8 cellular contexts compared by ENCODE assay signal in genomic region chr2:96320326-96321229, GRCh38. TPM values are rescaled to one million over a fixed set of nuclear protein-coding genes. Genes with fewer than 3 reads are reported as not detected.
DNase-seq lines count a peak whose midpoint lies in the region; ATAC-seq and TF ChIP-seq lines count a peak whose summit lies in the region.

No MANE protein-coding gene starts in this region.

- H3K4me1 ChIP-seq in neural progenitor cell, result peaks cover 21% of the 10 kb centered on the region

- peaks cover 32% of the 10 kb centered on the region for H3K27me3 Mint-ChIP-seq in neural progenitor cell (ENCODE audit: insufficient read depth, low read depth)

- no peaks in the 10 kb centered on the region for H3K9me3 ChIP-seq in neural progenitor cell (ENCODE audit: low read depth)

- DNase-seq in LoVo (ENCODE audit: low spot score) (peak; percentile 14), coronary artery (ENCODE audit: low spot score) (no peak), neural progenitor cell (ENCODE audit: low spot score) (no peak), A172 (ENCODE audit: low spot score) (no peak), dermis blood vessel endothelial cell (no peak), mucosa of gallbladder (ENCODE audit: low spot score) (no peak)

- no peak for TF ChIP-seq POLR2A in GM18505 (IDR thresholded peaks at IDR 0.05; ENCODE audit: borderline replicate concordance, extremely low read depth, insufficient read depth, insufficient read length)

- H3K9ac ChIP-seq in neural progenitor cell, result no peak overlapping the region

- H3K9me3 Mint-ChIP-seq in neural progenitor cell, result no peaks in the 10 kb centered on the region

- H4K20me1 ChIP-seq in neural progenitor cell (ENCODE audit: low read depth), result no peaks in the 10 kb centered on the region

- peaks cover 3% of the 10 kb centered on the region for H3K36me3 Mint-ChIP-seq in neural progenitor cell

- peaks cover 37% of the 10 kb centered on the region for H3K4me1 Mint-ChIP-seq in neural progenitor cell

- H3K36me3 ChIP-seq in neural progenitor cell, result no peaks in the 10 kb centered on the region

- no peak overlapping the region for H3K27ac Mint-ChIP-seq in neural progenitor cell

- peak overlapping the region; percentile 81 for H2AFZ ChIP-seq in neural progenitor cell (replicated peaks)

- peak overlapping the region; percentile 84 for H3K4me2 ChIP-seq in neural progenitor cell

- ATAC-seq in GM18505 (IDR thresholded peaks at IDR 0.05; ENCODE audit: unreplicated experiment) (peak; percentile 5), GM21367 (IDR thresholded peaks at IDR 0.05; ENCODE audit: unreplicated experiment) (no peak)

- peak overlapping the region in 1 of 2 donors; percentile 15 for H3K27ac ChIP-seq in coronary artery
- no peak overlapping the region for H3K27ac ChIP-seq in neural progenitor cell

- H3K79me2 ChIP-seq in neural progenitor cell (ENCODE audit: low read depth), result no peaks in the 10 kb centered on the region

- H3K27me3 ChIP-seq in neural progenitor cell, result peaks cover 72% of the 10 kb centered on the region

- peaks cover 26% of the 10 kb centered on the region for H3F3A ChIP-seq in neural progenitor cell (ENCODE audit: low read depth)

- peak overlapping the region; percentile 88 for H3K4me3 Mint-ChIP-seq in neural progenitor cell

- H3K4me3 ChIP-seq in coronary artery (peak overlapping the region; percentile 71), neural progenitor cell (peak overlapping the region; percentile 55)

- TF ChIP-seq CTCF in coronary artery (IDR thresholded peaks at IDR 0.05), result no peak
- no peak for TF ChIP-seq CTCF in neural progenitor cell (IDR thresholded peaks at IDR 0.05)

RNA-seq across cellular contexts. Expression of gene ITPRIPL1, which starts 4.5 kb away (rescaled TPM):
- total RNA-seq in neural progenitor cell (ENCODE audit: low replicate concordance), result 4.3 and 4.9 TPM in 2 replicates
- total RNA-seq in A172 (2014; rRNA removed; shearing (Covaris generic)), result not detected in 2 replicates
- total RNA-seq in dermis blood vessel endothelial cell, result 7.0 and 7.7 TPM in 2 replicates
- 1.5 TPM for total RNA-seq in mucosa of gallbladder

RNA-seq across cellular contexts. Expression of gene NCAPH, which starts 15.0 kb away (rescaled TPM):
- 61.9 and 71.2 TPM in 2 replicates for total RNA-seq in neural progenitor cell (ENCODE audit: low replicate concordance)
- total RNA-seq in A172 (2014; rRNA removed; shearing (Covaris generic)), result 48.4 and 56.8 TPM in 2 replicates
- 7.3 and 32.2 TPM in 2 replicates for total RNA-seq in dermis blood vessel endothelial cell
- total RNA-seq in mucosa of gallbladder, result 1.2 TPM

RNA-seq across cellular contexts. Expression of gene SNRNP200, which starts 15.2 kb away (rescaled TPM):
- 94.3 and 128 TPM in 2 replicates for total RNA-seq in neural progenitor cell (ENCODE audit: low replicate concordance)
- total RNA-seq in A172 (2014; rRNA removed; shearing (Covaris generic)), result 33.0 and 38.5 TPM in 2 replicates
- total RNA-seq in dermis blood vessel endothelial cell, result 56.8 and 113 TPM in 2 replicates
- total RNA-seq in mucosa of gallbladder, result 113 TPM

RNA-seq across cellular contexts. Expression of gene CIAO1, which starts 54.6 kb away (rescaled TPM):
- total RNA-seq in neural progenitor cell (ENCODE audit: low replicate concordance) (55.9 and 106 TPM in 2 replicates), dermis blood vessel endothelial cell (72.6 and 120 TPM in 2 replicates), mucosa of gallbladder (69.3 TPM)
- total RNA-seq in A172 (2014; rRNA removed; shearing (Covaris generic)), result 118 and 119 TPM in 2 replicates

RNA-seq across cellular contexts. Expression of gene TMEM127, which starts 54.8 kb away (rescaled TPM):
- total RNA-seq in neural progenitor cell (ENCODE audit: low replicate concordance) (9.1 and 16.1 TPM in 2 replicates), dermis blood vessel endothelial cell (24.7 and 32.0 TPM in 2 replicates), mucosa of gallbladder (80.3 TPM)
- 35.0 and 37.8 TPM in 2 replicates for total RNA-seq in A172 (2014; rRNA removed; shearing (Covaris generic))
